ENCODE assay signal across 9 cellular contexts in the genomic region with DNA sequence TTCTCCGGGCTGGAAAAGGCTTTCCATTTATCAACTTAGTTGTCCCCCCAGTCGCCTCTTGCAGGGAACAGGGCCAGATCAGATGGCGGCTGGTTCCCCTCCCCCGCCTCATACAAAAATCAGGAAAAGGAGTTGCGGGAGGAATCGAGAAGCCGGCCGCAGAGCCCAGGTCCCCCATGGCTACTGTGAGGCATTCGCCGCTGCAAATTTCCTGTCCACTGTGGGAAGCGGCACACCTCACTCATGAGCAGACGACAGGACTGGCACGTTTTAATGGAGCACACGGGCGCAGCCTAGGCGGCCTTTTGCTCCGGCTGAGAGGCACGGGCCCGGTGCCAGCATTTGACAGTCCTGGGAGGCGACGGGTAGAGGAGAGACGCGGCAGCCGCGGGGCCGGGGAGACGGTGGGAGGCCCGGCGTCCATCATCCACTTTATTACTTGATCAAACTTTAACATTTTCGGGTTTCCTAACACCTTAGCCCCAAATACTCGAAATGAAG. TPM values are rescaled to one million over a fixed set of nuclear protein-coding genes. Genes with fewer than 3 reads are reported as not detected.
DNase-seq lines count a peak whose midpoint lies in the region; ATAC-seq, FAIRE-seq and TF ChIP-seq lines count a peak whose summit lies in the region.
"Had no signal": no experiment of that assay in that cellular context is flagged by ENCODE, and none has a peak within 500 bp of the region (broad histone marks: within the 10 kb centered on the region; RNA-seq: fewer than 3 reads in every experiment).

No MANE protein-coding gene starts in this region.

- CTCF ChIA-PET in H1 (lab: Charles Lee; ENCODE audit: partially characterized antibody) = interaction anchor here (1.7 to 2.4 kb wide), 2 partner anchors 15 to 83 kb away, joined by 4 to 9 read pairs; no protein-coding TSS in a partner anchor

- peak overlapping the region; percentile 45 to 87 (median 74) for H3K4me3 ChIP-seq in H1 (ENCODE audit: extremely low read depth in 1 of 4, insufficient read depth in 2 of 4, low read depth in 3 of 4, low read length in 4 of 4)
- H3K4me3 ChIP-seq: lung had no signal

- H3K27ac ChIP-seq in H1 (ENCODE audit: low read depth, low read length) = no peak overlapping the region

- H3K23ac ChIP-seq in H1 (ENCODE audit: insufficient read length) = no peak overlapping the region

- peak overlapping the region; percentile 10; the same call in 1 of the 2 replicates for H2BK15ac ChIP-seq in H1 (ENCODE audit: low read length)

- no peak for TF ChIP-seq EP300 in H1 (IDR thresholded peaks at IDR 0.05; ENCODE audit: borderline replicate concordance in 1 of 2, low read depth in 2 of 2, low read length in 2 of 2)

- H3K27me3 ChIP-seq in H1 (replicated peaks in 1 of 4; ENCODE audit: control insufficient read depth in 3 of 4, extremely low read depth in 1 of 4, insufficient read depth in 3 of 4, low read length in 3 of 4) = no peaks in the 10 kb centered on the region

- no peak overlapping the region for H2AK5ac ChIP-seq in H1 (ENCODE audit: low read depth, low read length)

- H3K4me2 ChIP-seq in H1 (ENCODE audit: insufficient read depth in 1 of 2, low read depth in 2 of 2, low read length in 2 of 2) = peak overlapping the region; percentile 82 to 88

- 0 out of 3 replicates have a peak, but pooled peaks of 1 of the 2 experiments have one; percentile 25 for TF ChIP-seq POLR2A in H1 (IDR thresholded peaks at IDR 0.05; ENCODE audit: control extremely low read depth in 1 of 2, low read depth in 2 of 2, low read length in 2 of 2)

- H4K5ac ChIP-seq in H1 (ENCODE audit: insufficient read length, low read depth, low read length) = no peak overlapping the region

- TF ChIP-seq RAD21 in H1 (IDR thresholded peaks at IDR 0.05 in 1 of 2, conservative IDR thresholded peaks at IDR 0.05 in 1 of 2; ENCODE audit: low read depth in 2 of 2, low read length in 2 of 2) = no peak

- no peak overlapping the region for H3K14ac ChIP-seq in H1 (ENCODE audit: insufficient read length)

- H4K8ac ChIP-seq in H1 (ENCODE audit: extremely low read depth, insufficient read depth, low read length) = no peak overlapping the region

- no peaks in the 10 kb centered on the region for H3K36me3 ChIP-seq in H1 (ENCODE audit: control insufficient read depth in 2 of 4, insufficient read depth in 4 of 4, low read length in 3 of 4)

- no peaks in the 10 kb centered on the region; the same call in 1 of the 2 replicates for H3K79me1 ChIP-seq in H1 (ENCODE audit: low read depth, low read length)

- no peak overlapping the region for H2BK20ac ChIP-seq in H1 (ENCODE audit: low read length)

- no peak overlapping the region for H2BK120ac ChIP-seq in H1 (replicated peaks; ENCODE audit: low read depth, low read length)

- no peak overlapping the region for H4K91ac ChIP-seq in H1 (replicated peaks; ENCODE audit: insufficient read length, low read length)

- H4K20me1 ChIP-seq in H1 (replicated peaks in 1 of 2; ENCODE audit: control insufficient read depth in 1 of 2, insufficient read depth in 2 of 2, low read length in 2 of 2) = peaks cover 2 to 10% of the 10 kb centered on the region in 2 experiments

- ATAC-seq in omental fat pad (ENCODE audit: low FRiP score) (peak; percentile 17), GM18907 (IDR thresholded peaks at IDR 0.05; ENCODE audit: unreplicated experiment) (no peak), HG03460 (IDR thresholded peaks at IDR 0.05; ENCODE audit: unreplicated experiment) (no peak)

- DNase-seq in NCI-H82 (lab: John Stamatoyannopoulos, UW) (peak; percentile 74), NCI-H82 treated with DMSO at 0.1 percent for 48 hours (lab: John Stamatoyannopoulos, UW; ENCODE audit: unreplicated experiment) (no peak), NCI-H446 treated with DMSO at 0.1 percent for 48 hours (lab: John Stamatoyannopoulos, UW) (peak; percentile 72), H1 (ENCODE audit: low read depth in 1 of 2, low spot score in 2 of 2) (no peak), omental fat pad (ENCODE audit: low spot score) (no peak), SKM-1 treated with dmso at 0.1 percent for 144 hours (lab: John Stamatoyannopoulos, UW; ENCODE audit: unreplicated experiment) (no peak)

- peaks cover 19% of the 10 kb centered on the region for H3K23me2 ChIP-seq in H1 (ENCODE audit: low read depth, low read length)

- H2BK12ac ChIP-seq in H1 (ENCODE audit: low read depth, low read length) = no peak overlapping the region

- H3K79me2 ChIP-seq in H1 (ENCODE audit: control insufficient read depth in 1 of 2, insufficient read depth in 2 of 2, low read length in 2 of 2) = peaks cover 0 to 48% of the 10 kb centered on the region in 2 experiments; a peak in 2 of 4 replicates

- FAIRE-seq in H1 (lab: Jason Lieb, UNC) = no peak

- TF ChIP-seq CTCF in H1 (IDR thresholded peaks at IDR 0.05; ENCODE audit: control extremely low read depth in 1 of 3, insufficient read depth in 1 of 3, low read depth in 1 of 3, low read length in 3 of 3) (no peak), omental fat pad (IDR thresholded peaks at IDR 0.05) (no peak)

- H2AFZ ChIP-seq in H1 (ENCODE audit: low read length) = no peak overlapping the region

- POLR2A ChIA-PET in H1 (lab: Charles Lee; ENCODE audit: partially characterized antibody) = interaction anchor here (0.8 to 2.6 kb wide), 9 partner anchors 8 to 144 kb away, joined by 3 to 7 read pairs (median 3); partner anchors contain the start of gene B3GALNT2

- H3K9ac ChIP-seq in H1 (replicated peaks in 1 of 4; ENCODE audit: extremely low read depth in 1 of 4, low read depth in 3 of 4, low read length in 3 of 4) = peak overlapping the region in 3 of 4 experiments; percentile 15 to 77 (median 67); a peak in 5 of 7 replicates

- WGBS in H1 (ENCODE audit: extremely low coverage in 1 of 2, insufficient coverage in 1 of 2, insufficient read length in 1 of 2, insufficient replicate concordance in 2 of 2, low coverage in 1 of 2, low lambda C conversion rate in 2 of 2, missing lambda C conversion rate in 1 of 2), 2 experiments = 3% methylated on average over 31 of the region's 31 CpGs; no CpG with 5 or more reads in 1 of the 2 experiments

- peak overlapping the region; percentile 85 for H3K18ac ChIP-seq in H1 (ENCODE audit: extremely low read depth, low read length)

- H3K4ac ChIP-seq in H1 (replicated peaks; ENCODE audit: insufficient read length, low read depth, low read length) = no peak overlapping the region

- peaks cover 12 to 36% (median 17%) of the 10 kb centered on the region in 4 experiments for H3K4me1 ChIP-seq in H1 (replicated peaks in 1 of 4; ENCODE audit: control insufficient read depth in 3 of 4, insufficient read depth in 4 of 4, low read length in 3 of 4)

- 0 out of 2 replicates have a peak overlapping the region, but pooled peaks have one; percentile 12 for H2BK5ac ChIP-seq in H1 (ENCODE audit: low read depth, low read length)

- no peaks in the 10 kb centered on the region for H3K9me3 ChIP-seq in H1 (ENCODE audit: insufficient read depth in 2 of 2, low read depth in 1 of 2, low read length in 1 of 2)

- no peak overlapping the region for H3K56ac ChIP-seq in H1 (replicated peaks; ENCODE audit: insufficient read length, low read depth, low read length)

TF ChIP-seq in H1, 55 proteins besides CTCF, POLR2A, EP300 and RAD21:
- TF ChIP-seq SAP30 (IDR thresholded peaks at IDR 0.05; ENCODE audit: insufficient read depth, insufficient replicate concordance, low read length) (no peak), RXRA (IDR thresholded peaks at IDR 0.05; ENCODE audit: insufficient read depth, low read depth, low read length) (no peak), POU5F1 (IDR thresholded peaks at IDR 0.05; ENCODE audit: low read depth, low read length) (no peak), TAF1 (IDR thresholded peaks at IDR 0.05; ENCODE audit: low read depth, low read length) (0 out of 2 replicates have a peak, but pooled peaks have one; percentile 26), RFX5 (IDR thresholded peaks at IDR 0.05; ENCODE audit: borderline replicate concordance, low read depth, low read length) (0 out of 2 replicates have a peak, but pooled peaks have one; percentile 9)

RNA-seq across cellular contexts. Expression of gene GNG4, which starts 1.1 kb away (rescaled TPM):
- 96.5 and 96.8 TPM in 2 replicates for total RNA-seq in H1 (2021; fragmentation: NEBNext Ultra II Directional; extraction: Animal tissue kit (Norgen Biotek cat#: 25700))
- polyA plus RNA-seq in H1 (2011; rRNA removed) = 95.5 and 121 TPM in 2 replicates
- polyA plus RNA-seq in H1 (2011; cell fraction: cytosol; rRNA removed) = 90.5 TPM
- 63.4 TPM for polyA plus RNA-seq in H1 (2011; cell fraction: nucleus; rRNA removed)
- polyA plus RNA-seq in H1 (2012, experiment 1 of 2) = 68.1 to 92.9 TPM (median 76.7 TPM) in 4 replicates
- polyA plus RNA-seq in H1 (2012, experiment 2 of 2) = 94.3 TPM
- 57.1 TPM for polyA plus RNA-seq in H1 (2013, experiment 1 of 2)
- polyA plus RNA-seq in H1 (2013, experiment 2 of 2) = 59.0 TPM
- 81.3 and 104 TPM in 2 replicates for polyA minus RNA-seq in H1 (2011; rRNA and poly(A)+ RNA removed)
- 48.2 TPM for polyA minus RNA-seq in H1 (2011; cell fraction: cytosol; rRNA and poly(A)+ RNA removed)
- 19.7 TPM for polyA minus RNA-seq in H1 (2011; cell fraction: nucleus; rRNA and poly(A)+ RNA removed)
- 1 to 10 TPM in 1 of 4 donors, under 1 TPM in 2, not detected in 1; 0.56 to 1.2 (median 0.93) TPM for total RNA-seq in omental fat pad

Comparison
In these comparisons a context has a peak if more than half of its experiments do, and no peak if none do; other contexts are left out.
1. DNase-seq: peak in NCI-H82 (single experiment) and NCI-H446 treated with DMSO at 0.1 percent for 48 hours (single experiment); none in NCI-H82 treated with DMSO at 0.1 percent for 48 hours (single experiment), H1 (0 of 2), omental fat pad (single experiment) and SKM-1 treated with dmso at 0.1 percent for 144 hours (single experiment).
2. RNA of gene GNG4, which starts 1.1 kb away (total RNA-seq): 96.5 to 96.8 TPM in H1; 0.56 to 1.2 TPM in omental fat pad; every median in the first group is over 10 times any median in the second.